ENCODE assay signal across 9 cellular contexts in genomic region chr3:194306109-194306686, GRCh38. TPM values are rescaled to one million over a fixed set of nuclear protein-coding genes. Genes with fewer than 3 reads are reported as not detected.
DNase-seq lines count a peak whose midpoint lies in the region; ATAC-seq lines count a peak whose summit lies in the region.
"Had no signal": no experiment of that assay in that cellular context is flagged by ENCODE, and none has a peak within 500 bp of the region (broad histone marks: within the 10 kb centered on the region; RNA-seq: fewer than 3 reads in every experiment).

No MANE protein-coding gene starts in this region.

- CTCF ChIA-PET in activated CD4-positive, alpha-beta T cell treated with anti-CD3 and anti-CD28 coated beads, Interleukin-2, amount 10 ng/mL, durations not matched to agents 7 days and 5 days (lab: Charles Lee), result interaction anchor here (0.6 to 2.5 kb wide), 4 partner anchors 10 to 20 kb away, joined by 4 to 21 read pairs (median 7); no protein-coding TSS in a partner anchor

- H3K4me3 Mint-ChIP-seq in activated CD4-positive, alpha-beta T cell treated with anti-CD3 and anti-CD28 coated beads, Interleukin-2, amount 10 ng/mL, durations not matched to agents 7 days and 5 days, result peak overlapping the region; percentile 64
- H3K4me3 Mint-ChIP-seq in natural killer cell treated with Interleukin-12 subunit alpha and Interleukin-12 subunit beta and Interleukin-15 and Interleukin-18, amount 100 ng/mL, for 72 hours, result peak overlapping the region; percentile 61

- intact Hi-C loops in left cardiac atrium (cut with DNase I), result loop anchor here in 1 of 2 donors (5.0 kb wide), 1 partner anchor 34 kb away; no protein-coding TSS in a partner anchor

- ATAC-seq in GM21381 (IDR thresholded peaks at IDR 0.05; ENCODE audit: unreplicated experiment), result peak; percentile 44
- peak; percentile 62 to 63 for ATAC-seq in natural killer cell treated with Interleukin-12 subunit alpha and Interleukin-12 subunit beta and Interleukin-15 and Interleukin-18, amount 100 ng/mL, for 72 hours
- no peak for ATAC-seq in left cardiac atrium

- DNase-seq in COR-L47 (lab: John Stamatoyannopoulos, UW) (peak; percentile 94), left cardiac atrium (no peak), D341Med (ENCODE audit: low spot score) (no peak), ureter (ENCODE audit: low spot score) (no peak)
- peak; percentile 100 for DNase-seq in Jurkat, Clone E6-1 (ENCODE audit: low read depth, low spot score)
- DNase-seq in activated CD4-positive, alpha-beta T cell treated with anti-CD3 and anti-CD28 coated beads, Interleukin-2, amount 10 ng/mL, durations not matched to agents 7 days and 5 days, result peak; percentile 79
- DNase-seq in natural killer cell treated with Interleukin-12 subunit alpha and Interleukin-12 subunit beta and Interleukin-15 and Interleukin-18, amount 100 ng/mL, for 72 hours (ENCODE audit: low spot score), result no peak

- POLR2A ChIA-PET in activated CD4-positive, alpha-beta T cell treated with anti-CD3 and anti-CD28 coated beads, Interleukin-2, amount 10 ng/mL, durations not matched to agents 7 days and 5 days (lab: Charles Lee), result no interaction called here

- H3K27me3 Mint-ChIP-seq in activated CD4-positive, alpha-beta T cell treated with anti-CD3 and anti-CD28 coated beads, Interleukin-2, amount 10 ng/mL, durations not matched to agents 7 days and 5 days, result no peaks in the 10 kb centered on the region
- peaks cover 18 to 22% of the 10 kb centered on the region in 2 donors for H3K27me3 Mint-ChIP-seq in natural killer cell treated with Interleukin-12 subunit alpha and Interleukin-12 subunit beta and Interleukin-15 and Interleukin-18, amount 100 ng/mL, for 72 hours

- H3K4me1 Mint-ChIP-seq in activated CD4-positive, alpha-beta T cell treated with anti-CD3 and anti-CD28 coated beads, Interleukin-2, amount 10 ng/mL, durations not matched to agents 7 days and 5 days, result peaks cover 69% of the 10 kb centered on the region
- peaks cover 21 to 25% of the 10 kb centered on the region in 2 donors for H3K4me1 Mint-ChIP-seq in natural killer cell treated with Interleukin-12 subunit alpha and Interleukin-12 subunit beta and Interleukin-15 and Interleukin-18, amount 100 ng/mL, for 72 hours (ENCODE audit: low read depth in 2 of 2)

- H3K4me3 ChIP-seq in Jurkat, Clone E6-1 (ENCODE audit: low read length), result peak overlapping the region; percentile 4; the same call in 1 of the 2 replicates
- H3K4me3 ChIP-seq: upper lobe of left lung had no signal

- H3K9me3 Mint-ChIP-seq in activated CD4-positive, alpha-beta T cell treated with anti-CD3 and anti-CD28 coated beads, Interleukin-2, amount 10 ng/mL, durations not matched to agents 7 days and 5 days, result peaks cover 8% of the 10 kb centered on the region
- H3K9me3 Mint-ChIP-seq in natural killer cell treated with Interleukin-12 subunit alpha and Interleukin-12 subunit beta and Interleukin-15 and Interleukin-18, amount 100 ng/mL, for 72 hours, result no peaks in the 10 kb centered on the region

- H3K36me3 Mint-ChIP-seq in activated CD4-positive, alpha-beta T cell treated with anti-CD3 and anti-CD28 coated beads, Interleukin-2, amount 10 ng/mL, durations not matched to agents 7 days and 5 days (ENCODE audit: low read depth), result peaks cover 17% of the 10 kb centered on the region
- H3K36me3 Mint-ChIP-seq in natural killer cell treated with Interleukin-12 subunit alpha and Interleukin-12 subunit beta and Interleukin-15 and Interleukin-18, amount 100 ng/mL, for 72 hours, result no peaks in the 10 kb centered on the region

- peak overlapping the region; percentile 91 for H3K27ac Mint-ChIP-seq in activated CD4-positive, alpha-beta T cell treated with anti-CD3 and anti-CD28 coated beads, Interleukin-2, amount 10 ng/mL, durations not matched to agents 7 days and 5 days
- H3K27ac Mint-ChIP-seq in natural killer cell treated with Interleukin-12 subunit alpha and Interleukin-12 subunit beta and Interleukin-15 and Interleukin-18, amount 100 ng/mL, for 72 hours, result no peak overlapping the region

RNA-seq across cellular contexts. Expression of gene CPN2, which starts 44.9 kb away (rescaled TPM):
- polyA plus RNA-seq in Jurkat, Clone E6-1 (2012; ENCODE audit: insufficient read depth, insufficient read length), result not detected
- total RNA-seq in activated CD4-positive, alpha-beta T cell treated with anti-CD3 and anti-CD28 coated beads, Interleukin-2, amount 10 ng/mL, durations not matched to agents 7 days and 5 days, result not detected
- not detected for total RNA-seq in natural killer cell treated with Interleukin-12 subunit alpha and Interleukin-12 subunit beta and Interleukin-15 and Interleukin-18, amount 100 ng/mL, for 72 hours
- total RNA-seq in left cardiac atrium (not detected), ureter (not detected)

Comparison
In these comparisons a context has a peak if more than half of its experiments do, and no peak if none do; other contexts are left out.
1. DNase-seq: peak in COR-L47 (single experiment), Jurkat, Clone E6-1 (single experiment) and activated CD4-positive, alpha-beta T cell treated with anti-CD3 and anti-CD28 coated beads, Interleukin-2, amount 10 ng/mL, durations not matched to agents 7 days and 5 days (single experiment); none in natural killer cell treated with Interleukin-12 subunit alpha and Interleukin-12 subunit beta and Interleukin-15 and Interleukin-18, amount 100 ng/mL, for 72 hours (single experiment), left cardiac atrium (single experiment), D341Med (single experiment) and ureter (single experiment).
2. ATAC-seq: peak in GM21381 (single experiment) and natural killer cell treated with Interleukin-12 subunit alpha and Interleukin-12 subunit beta and Interleukin-15 and Interleukin-18, amount 100 ng/mL, for 72 hours (2 of 2); none in left cardiac atrium (0 of 2).